ENCODE assay signal across 16 cellular contexts in genomic region chr11:69320756-69321741, GRCh38. TPM values are rescaled to one million over a fixed set of nuclear protein-coding genes. Genes with fewer than 3 reads are reported as not detected.
DNase-seq lines count a peak whose midpoint lies in the region; ATAC-seq and TF ChIP-seq lines count a peak whose summit lies in the region.
"Had no signal": no experiment of that assay in that cellular context is flagged by ENCODE, and none has a peak within 500 bp of the region (broad histone marks: within the 10 kb centered on the region; RNA-seq: fewer than 3 reads in every experiment).

No MANE protein-coding gene starts in this region.

- no peaks in the 10 kb centered on the region for H3K36me3 Mint-ChIP-seq in activated CD8-positive, alpha-beta memory T cell treated with anti-CD3 and anti-CD28 coated beads, Interleukin-2, amount 10 ng/mL, durations not matched to agents 7 days and 5 days
- no peaks in the 10 kb centered on the region for H3K36me3 Mint-ChIP-seq in CD4-positive, alpha-beta T cell (ENCODE audit: low read depth)
- no peaks in the 10 kb centered on the region for H3K36me3 Mint-ChIP-seq in activated naive CD4-positive, alpha-beta T cell treated with anti-CD3 and anti-CD28 coated beads for 36 hours (ENCODE audit: low read depth)
- H3K36me3 Mint-ChIP-seq: natural killer cell treated with Interleukin-12 subunit alpha and Interleukin-12 subunit beta and Interleukin-15 and Interleukin-18, amount 100 ng/mL, for 72 hours had no signal

- no peaks in the 10 kb centered on the region for H3K36me3 ChIP-seq in Panc1 (ENCODE audit: control insufficient read depth, insufficient read depth, low read length)
- no peaks in the 10 kb centered on the region for H3K36me3 ChIP-seq in subcutaneous abdominal adipose tissue (ENCODE audit: control insufficient read depth in 5 of 5, insufficient read depth in 5 of 5, low read length in 5 of 5)

- no peaks in the 10 kb centered on the region for H3K27me3 Mint-ChIP-seq in activated CD8-positive, alpha-beta memory T cell treated with anti-CD3 and anti-CD28 coated beads, Interleukin-2, amount 10 ng/mL, durations not matched to agents 7 days and 5 days
- no peaks in the 10 kb centered on the region for H3K27me3 Mint-ChIP-seq in CD4-positive, alpha-beta T cell
- no peaks in the 10 kb centered on the region for H3K27me3 Mint-ChIP-seq in activated naive CD4-positive, alpha-beta T cell treated with anti-CD3 and anti-CD28 coated beads for 36 hours (ENCODE audit: low read depth)

- H3K27ac Mint-ChIP-seq in activated CD8-positive, alpha-beta memory T cell treated with anti-CD3 and anti-CD28 coated beads, Interleukin-2, amount 10 ng/mL, durations not matched to agents 7 days and 5 days, result no peak overlapping the region
- no peak overlapping the region for H3K27ac Mint-ChIP-seq in CD4-positive, alpha-beta T cell
- H3K27ac Mint-ChIP-seq in activated naive CD4-positive, alpha-beta T cell treated with anti-CD3 and anti-CD28 coated beads for 36 hours, result no peak overlapping the region
- H3K27ac Mint-ChIP-seq: natural killer cell treated with Interleukin-12 subunit alpha and Interleukin-12 subunit beta and Interleukin-15 and Interleukin-18, amount 100 ng/mL, for 72 hours had no signal

- ATAC-seq in activated CD8-positive, alpha-beta memory T cell treated with anti-CD3 and anti-CD28 coated beads, Interleukin-2, amount 10 ng/mL, durations not matched to agents 7 days and 5 days, result no peak
- ATAC-seq in Panc1 (peak; percentile 35; the same call in 1 of the 2 replicates), HG03280 (IDR thresholded peaks at IDR 0.05; ENCODE audit: unreplicated experiment) (no peak)
- no peak for ATAC-seq in CD4-positive, alpha-beta T cell (ENCODE audit: poor library complexity)
- ATAC-seq: GM12878; natural killer cell treated with Interleukin-12 subunit alpha and Interleukin-12 subunit beta and Interleukin-15 and Interleukin-18, amount 100 ng/mL, for 72 hours had no signal

- H3K4me3 Mint-ChIP-seq in activated CD8-positive, alpha-beta memory T cell treated with anti-CD3 and anti-CD28 coated beads, Interleukin-2, amount 10 ng/mL, durations not matched to agents 7 days and 5 days, result no peak overlapping the region
- no peak overlapping the region for H3K4me3 Mint-ChIP-seq in CD4-positive, alpha-beta T cell
- no peak overlapping the region for H3K4me3 Mint-ChIP-seq in activated naive CD4-positive, alpha-beta T cell treated with anti-CD3 and anti-CD28 coated beads for 36 hours
- H3K4me3 Mint-ChIP-seq: natural killer cell treated with Interleukin-12 subunit alpha and Interleukin-12 subunit beta and Interleukin-15 and Interleukin-18, amount 100 ng/mL, for 72 hours had no signal

- DNase-seq in activated CD8-positive, alpha-beta memory T cell treated with anti-CD3 and anti-CD28 coated beads, Interleukin-2, amount 50 U/mL, for 48 hours, result peak; percentile 23
- no peak for DNase-seq in activated CD8-positive, alpha-beta memory T cell treated with anti-CD3 and anti-CD28 coated beads, Interleukin-2, amount 10 ng/mL, durations not matched to agents 7 days and 5 days
- DNase-seq in Panc1 (ENCODE audit: low read depth, low spot score) (no peak), fibroblast of peridontal ligament (ENCODE audit: extremely low read depth) (peak; percentile 42)
- no peak for DNase-seq in CD4-positive, alpha-beta T cell
- no peak for DNase-seq in activated naive CD4-positive, alpha-beta T cell treated with anti-CD3 and anti-CD28 coated beads for 36 hours
- DNase-seq: glutamatergic neuron, NCI-H1105, NCI-H748 treated with DMSO at 0.1 percent for 48 hours had no signal

- H3K9me3 ChIP-seq in Panc1 (ENCODE audit: control insufficient read depth, insufficient read depth, low read depth, low read length), result no peaks in the 10 kb centered on the region
- peaks cover 0 to 14% (median 7%) of the 10 kb centered on the region in 5 donors for H3K9me3 ChIP-seq in subcutaneous abdominal adipose tissue (ENCODE audit: control insufficient read depth in 5 of 5, low read length in 5 of 5)
- no peaks in the 10 kb centered on the region for H3K9me3 ChIP-seq in CD4-positive, alpha-beta T cell (ENCODE audit: control insufficient read depth, low read length)

- POLR2A ChIA-PET in Panc1 (lab: Charles Lee), result no interaction called here
- POLR2A ChIA-PET in CD4-positive, alpha-beta T cell (lab: Charles Lee), result no interaction called here

- peak overlapping the region in 3 of 5 donors; percentile 13 to 37 (median 18) for H3K9ac ChIP-seq in subcutaneous abdominal adipose tissue (ENCODE audit: low read length in 5 of 5)

- no peaks in the 10 kb centered on the region for H3K9me3 Mint-ChIP-seq in activated CD8-positive, alpha-beta memory T cell treated with anti-CD3 and anti-CD28 coated beads, Interleukin-2, amount 10 ng/mL, durations not matched to agents 7 days and 5 days (ENCODE audit: low read depth)
- H3K9me3 Mint-ChIP-seq in CD4-positive, alpha-beta T cell, result peaks cover 4% of the 10 kb centered on the region
- peaks cover 4% of the 10 kb centered on the region for H3K9me3 Mint-ChIP-seq in activated naive CD4-positive, alpha-beta T cell treated with anti-CD3 and anti-CD28 coated beads for 36 hours

- H3K27ac ChIP-seq in Panc1 (ENCODE audit: low read length), result peak overlapping the region; percentile 34; the same call in 1 of the 2 replicates
- H3K27ac ChIP-seq in subcutaneous abdominal adipose tissue (ENCODE audit: low read depth, low read length), result no peak overlapping the region
- no peak overlapping the region for H3K27ac ChIP-seq in CD4-positive, alpha-beta T cell (ENCODE audit: low read depth, low read length)
- H3K27ac ChIP-seq: VCaP had no signal

- in situ Hi-C loops in Panc1 (cut with HindIII; ENCODE audit: low pct_unique_long_range_greater_than_20kb, low sequenced_read_pairs), result no loop called here

- H3K4me1 ChIP-seq in Panc1 (ENCODE audit: control insufficient read depth, insufficient read depth, low read length) (peaks cover 23% of the 10 kb centered on the region), subcutaneous abdominal adipose tissue (ENCODE audit: control insufficient read depth in 5 of 5, insufficient read depth in 5 of 5, low read length in 5 of 5) (peaks cover 0 to 51% (median 36%) of the 10 kb centered on the region in 5 donors)

- peaks cover 7% of the 10 kb centered on the region for H3K4me1 Mint-ChIP-seq in activated CD8-positive, alpha-beta memory T cell treated with anti-CD3 and anti-CD28 coated beads, Interleukin-2, amount 10 ng/mL, durations not matched to agents 7 days and 5 days
- no peaks in the 10 kb centered on the region for H3K4me1 Mint-ChIP-seq in CD4-positive, alpha-beta T cell (ENCODE audit: low read depth)
- H3K4me1 Mint-ChIP-seq in activated naive CD4-positive, alpha-beta T cell treated with anti-CD3 and anti-CD28 coated beads for 36 hours (ENCODE audit: low read depth), result peaks cover 14% of the 10 kb centered on the region

- BruUV-seq in Panc1 (replicated peaks; lab: Mats Ljungman, UMichigan), result no TSS peak

- H3K27me3 ChIP-seq in Panc1 (ENCODE audit: control insufficient read depth, insufficient read depth, low read length), result no peaks in the 10 kb centered on the region
- no peaks in the 10 kb centered on the region for H3K27me3 ChIP-seq in subcutaneous abdominal adipose tissue (ENCODE audit: control insufficient read depth in 5 of 5, insufficient read depth in 4 of 5, low read length in 5 of 5)
- no peaks in the 10 kb centered on the region for H3K27me3 ChIP-seq in CD4-positive, alpha-beta T cell (ENCODE audit: control insufficient read depth, insufficient read depth, low read length)

- no peak for TF ChIP-seq CTCF in Panc1 (IDR thresholded peaks at IDR 0.05)
- TF ChIP-seq CTCF in CD4-positive, alpha-beta T cell (IDR thresholded peaks at IDR 0.05), result no peak

- no peak overlapping the region for H3K4me3 ChIP-seq in Panc1 (ENCODE audit: low read depth in 2 of 2, low read length in 2 of 2)
- peak overlapping the region in 2 of 5 donors; percentile 6 to 42 for H3K4me3 ChIP-seq in subcutaneous abdominal adipose tissue (ENCODE audit: low read depth in 1 of 5, low read length in 5 of 5)
- H3K4me3 ChIP-seq: GM12878 had no signal

- CTCF ChIA-PET in activated CD8-positive, alpha-beta memory T cell treated with anti-CD3 and anti-CD28 coated beads, Interleukin-2, amount 10 ng/mL, durations not matched to agents 7 days and 5 days (lab: Charles Lee), result no interaction called here
- CTCF ChIA-PET in Panc1 (lab: Charles Lee), result no interaction called here
- CTCF ChIA-PET in CD4-positive, alpha-beta T cell (lab: Charles Lee), result no interaction called here
- CTCF ChIA-PET in activated naive CD4-positive, alpha-beta T cell treated with anti-CD3 and anti-CD28 coated beads for 36 hours (lab: Charles Lee), result interaction anchor here (0.7 kb wide), 1 partner anchor 219 kb away, joined by 3 read pairs; no protein-coding TSS in a partner anchor

- intact Hi-C loops in Panc1 (cut with micrococcal nuclease; ENCODE audit: unreplicated experiment), result no loop called here
- intact Hi-C loops in CD4-positive, alpha-beta T cell (cut with DNase I, micrococcal nuclease), result no loop called here
- intact Hi-C loops in activated naive CD4-positive, alpha-beta T cell treated with anti-CD3 and anti-CD28 coated beads for 36 hours (cut with micrococcal nuclease), result no loop called here

RNA-seq across cellular contexts. Expression of gene MYEOV, which starts 27.1 kb away (rescaled TPM):
- not detected for total RNA-seq in activated CD8-positive, alpha-beta memory T cell treated with anti-CD3 and anti-CD28 coated beads, Interleukin-2, amount 10 ng/mL, durations not matched to agents 7 days and 5 days
- total RNA-seq in Panc1 (2021; ENCODE audit: unreplicated experiment), result 69.8 TPM
- 49.0 TPM for polyA plus RNA-seq in Panc1 (2012; ENCODE audit: insufficient read length)
- not detected for total RNA-seq in CD4-positive, alpha-beta T cell
- under 1 TPM in 1 of 2 experiments, not detected in 1; 0.35 TPM for total RNA-seq in activated naive CD4-positive, alpha-beta T cell treated with anti-CD3 and anti-CD28 coated beads for 36 hours
- total RNA-seq: natural killer cell treated with Interleukin-12 subunit alpha and Interleukin-12 subunit beta and Interleukin-15 and Interleukin-18, amount 100 ng/mL, for 72 hours; skeletal muscle tissue; temporal lobe had no signal

Comparison
In these comparisons a context has a peak if more than half of its experiments do, and no peak if none do; other contexts are left out.
1. DNase-seq: peak in activated CD8-positive, alpha-beta memory T cell treated with anti-CD3 and anti-CD28 coated beads, Interleukin-2, amount 50 U/mL, for 48 hours (single experiment) and fibroblast of peridontal ligament (single experiment); none in activated CD8-positive, alpha-beta memory T cell treated with anti-CD3 and anti-CD28 coated beads, Interleukin-2, amount 10 ng/mL, durations not matched to agents 7 days and 5 days (single experiment), Panc1 (single experiment), CD4-positive, alpha-beta T cell (0 of 10) and activated naive CD4-positive, alpha-beta T cell treated with anti-CD3 and anti-CD28 coated beads for 36 hours (single experiment).
2. RNA of gene MYEOV, which starts 27.1 kb away (total RNA-seq): 69.8 TPM in Panc1 (single experiment); 0.35 TPM in activated naive CD4-positive, alpha-beta T cell treated with anti-CD3 and anti-CD28 coated beads for 36 hours, not detected in CD4-positive, alpha-beta T cell and not detected in activated CD8-positive, alpha-beta memory T cell treated with anti-CD3 and anti-CD28 coated beads, Interleukin-2, amount 10 ng/mL, durations not matched to agents 7 days and 5 days; every median in the first group is over 10 times any median in the second.